19 cellular contexts compared by ENCODE assay signal in genomic region chr20:12906401-12906800, GRCh38.
"Had no signal": no experiment of that assay in that cellular context is flagged by ENCODE, and none has a peak within 500 bp of the region (broad histone marks: within the 10 kb centered on the region; RNA-seq: fewer than 3 reads in every experiment).

No MANE protein-coding gene starts in this region.

- H3K4me3 Mint-ChIP-seq: mesothelial cell of epicardium, naive B cell had no signal

- H3K9me3 ChIP-seq: esophagus muscularis mucosa, gastrocnemius medialis, heart right ventricle, left lung, lower lobe of right lung, mucosa of descending colon had no signal

- H3K4me3 ChIP-seq: coronary artery, dorsolateral prefrontal cortex, esophagus muscularis mucosa, gastrocnemius medialis, heart right ventricle, left lung, lower lobe of right lung, mucosa of descending colon had no signal

- DNase-seq: dermis blood vessel endothelial cell; dorsolateral prefrontal cortex; effector CD4-positive, alpha-beta T cell; effector memory CD4-positive, alpha-beta T cell; foreskin melanocyte; gastrocnemius medialis; glutamatergic neuron; heart right ventricle; hippocampal formation; left colon; left lung; left ventricle myocardium superior; lower lobe of right lung; mesenchymal stem cell; mucosa of descending colon; naive B cell had no signal

- H3K9me3 Mint-ChIP-seq: mesothelial cell of epicardium had no signal

- H3K4me1 Mint-ChIP-seq: mesothelial cell of epicardium, naive B cell had no signal

- H3K4me1 ChIP-seq: esophagus muscularis mucosa, gastrocnemius medialis, left lung, lower lobe of right lung had no signal

- H3K27me3 ChIP-seq: dorsolateral prefrontal cortex, esophagus muscularis mucosa, gastrocnemius medialis, heart right ventricle, left lung had no signal

- ATAC-seq: gastrocnemius medialis, heart right ventricle, left colon, left lung, left ventricle myocardium superior, lower lobe of right lung, mucosa of descending colon had no signal

- H3K36me3 Mint-ChIP-seq: mesothelial cell of epicardium, naive B cell had no signal

- H3K27ac Mint-ChIP-seq: mesothelial cell of epicardium, naive B cell had no signal

- H3K27ac ChIP-seq: coronary artery, dorsolateral prefrontal cortex, esophagus muscularis mucosa, gastrocnemius medialis, heart right ventricle, left lung, lower lobe of right lung had no signal

- H3K36me3 ChIP-seq: esophagus muscularis mucosa, gastrocnemius medialis, heart right ventricle, left lung, lower lobe of right lung had no signal
